In the genomic region with DNA sequence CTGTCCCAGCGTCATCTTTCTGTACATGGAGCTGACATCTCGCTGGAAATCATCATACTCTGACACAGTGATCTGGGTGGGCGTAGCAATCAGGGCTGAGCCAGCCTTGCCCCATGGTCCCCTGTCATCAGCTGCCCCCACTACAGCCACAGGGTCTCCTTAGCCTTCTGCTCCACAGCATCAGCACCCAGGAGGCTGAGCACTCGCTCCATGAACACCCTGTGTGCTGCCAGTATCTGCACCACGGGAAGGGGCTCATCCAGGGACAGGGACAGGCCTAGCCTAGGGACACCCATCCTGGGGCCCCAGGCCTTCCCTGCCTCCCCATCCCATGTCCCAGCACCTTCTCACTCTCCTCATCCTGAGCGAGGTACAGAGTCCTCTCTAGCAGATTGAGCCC, we compare ENCODE assay signal across 16 cellular contexts. TPM values are rescaled to one million over a fixed set of nuclear protein-coding genes. Genes with fewer than 3 reads are reported as not detected.
DNase-seq lines count a peak whose midpoint lies in the region; ATAC-seq and TF ChIP-seq lines count a peak whose summit lies in the region.
"Had no signal": no experiment of that assay in that cellular context is flagged by ENCODE, and none has a peak within 500 bp of the region (broad histone marks: within the 10 kb centered on the region; RNA-seq: fewer than 3 reads in every experiment).

No MANE protein-coding gene starts in this region.

- H2AFZ ChIP-seq in hepatocyte (no peak overlapping the region), neural cell (ENCODE audit: low read depth, low read length) (no peak overlapping the region)

- H3K4me3 ChIP-seq in Caco-2 (ENCODE audit: low read depth, low read length): no peak overlapping the region
- H3K4me3 ChIP-seq in HUES6 (ENCODE audit: low read depth, low read length): peak overlapping the region; percentile 82
- H3K4me3 ChIP-seq in hepatocyte: no peak overlapping the region
- H3K4me3 ChIP-seq in neural cell (ENCODE audit: low read length): peak overlapping the region; percentile 69

- H3F3A ChIP-seq in neural cell (ENCODE audit: insufficient read depth, low read length, poor library complexity, severe bottlenecking): no peaks in the 10 kb centered on the region

- WGBS in hepatocyte (ENCODE audit: low lambda C conversion rate, missing lambda C conversion rate): 84% methylated on average over 5 of the region's 6 CpGs

- CTCF ChIA-PET in Caco-2 (lab: Charles Lee): no interaction called here

- H3K4me1 ChIP-seq in Caco-2: no peaks in the 10 kb centered on the region
- H3K4me1 ChIP-seq in HUES6 (ENCODE audit: control insufficient read depth, insufficient read depth, low read length): peaks cover 27% of the 10 kb centered on the region
- H3K4me1 ChIP-seq in hepatocyte (ENCODE audit: insufficient read depth): peaks cover 22% of the 10 kb centered on the region

- ATAC-seq in HG03439 (IDR thresholded peaks at IDR 0.05; ENCODE audit: unreplicated experiment): no peak
- no peak for ATAC-seq in left ventricle myocardium superior

- H3K9me3 Mint-ChIP-seq in Caco-2 (ENCODE audit: unreplicated experiment): peaks cover 9% of the 10 kb centered on the region

- TF ChIP-seq CTCF in Caco-2 (IDR thresholded peaks at IDR 0.05; ENCODE audit: insufficient read depth in 1 of 2, low read depth in 1 of 2, low read length in 1 of 2, severe bottlenecking in 1 of 2, unreplicated experiment in 1 of 2): no peak
- TF ChIP-seq CTCF in hepatocyte (IDR thresholded peaks at IDR 0.05; ENCODE audit: poor library complexity): no peak
- TF ChIP-seq CTCF in neural cell (IDR thresholded peaks at IDR 0.05; ENCODE audit: poor library complexity, severe bottlenecking): no peak

- H3K79me2 ChIP-seq in hepatocyte: no peaks in the 10 kb centered on the region
- no peaks in the 10 kb centered on the region for H3K79me2 ChIP-seq in neural cell (replicated peaks; ENCODE audit: insufficient read depth, low read length)

- no peak overlapping the region for H3K27ac Mint-ChIP-seq in Caco-2 (ENCODE audit: unreplicated experiment)
- H3K27ac Mint-ChIP-seq: IgD-negative memory B cell had no signal

- no peaks in the 10 kb centered on the region for H3K27me3 Mint-ChIP-seq in Caco-2 (ENCODE audit: insufficient read depth, unreplicated experiment)

- TF ChIP-seq EP300 in neural cell (conservative IDR thresholded peaks at IDR 0.05; ENCODE audit: poor library complexity, severe bottlenecking): no peak

- POLR2A ChIA-PET in Caco-2 (lab: Charles Lee): no interaction called here

- peaks cover 4% of the 10 kb centered on the region for H3K36me3 Mint-ChIP-seq in Caco-2 (ENCODE audit: insufficient read depth, unreplicated experiment)

- intact Hi-C loops in Caco-2 (cut with micrococcal nuclease; ENCODE audit: unreplicated experiment): no loop called here
- intact Hi-C loops in left ventricle myocardium superior (cut with micrococcal nuclease): no loop called here

- no peaks in the 10 kb centered on the region for H3K4me1 Mint-ChIP-seq in Caco-2 (ENCODE audit: low read depth, unreplicated experiment)

- H3K9ac ChIP-seq in HUES6 (ENCODE audit: low read length) (peak overlapping the region; percentile 95), neural cell (ENCODE audit: low read length) (peak overlapping the region; percentile 34)
- H3K9ac ChIP-seq: GM23248 had no signal

- no TSS peak for BruUV-seq in Caco-2 (replicated peaks; lab: Mats Ljungman, UMichigan)

- no peak overlapping the region for H3K27ac ChIP-seq in HUES6 (ENCODE audit: low read depth, low read length)
- H3K27ac ChIP-seq in hepatocyte: no peak overlapping the region
- H3K27ac ChIP-seq in neural cell (ENCODE audit: low read length): no peak overlapping the region
- H3K27ac ChIP-seq: esophagus squamous epithelium, GM23248, SK-N-MC had no signal

- H3K4me2 ChIP-seq in hepatocyte (peak overlapping the region; percentile 98), neural cell (ENCODE audit: low read length) (peak overlapping the region; percentile 51)

- DNase-seq in Caco-2 (no peak), hepatocyte (ENCODE audit: low spot score) (no peak), globus pallidus (ENCODE audit: low spot score) (no peak), COLO829 (ENCODE audit: low spot score) (no peak), left ventricle myocardium superior (no peak)
- DNase-seq: activated CD4-positive, alpha-beta T cell treated with anti-CD3 and anti-CD28 coated beads, Interleukin-2, amount 50 U/mL, for 4 hours; caudate nucleus; esophagus squamous epithelium; head of caudate nucleus had no signal

- H3K27me3 ChIP-seq in Caco-2 (replicated peaks; ENCODE audit: control insufficient read depth, insufficient read depth, low read length) (no peaks in the 10 kb centered on the region), HUES6 (ENCODE audit: control insufficient read depth, insufficient read depth, low read length) (peaks cover 68% of the 10 kb centered on the region), hepatocyte (peaks cover 69% of the 10 kb centered on the region), neural cell (ENCODE audit: insufficient read depth, low read depth, low read length) (peaks cover 65% of the 10 kb centered on the region)

- peak overlapping the region; percentile 69 for H3K4me3 Mint-ChIP-seq in Caco-2 (ENCODE audit: unreplicated experiment)

- no peaks in the 10 kb centered on the region for H3K9me2 ChIP-seq in hepatocyte (replicated peaks; ENCODE audit: insufficient read depth)
- H3K9me2 ChIP-seq in neural cell (ENCODE audit: insufficient read depth, low read length): no peaks in the 10 kb centered on the region

- H3K9me3 ChIP-seq in Caco-2 (no peaks in the 10 kb centered on the region), HUES6 (ENCODE audit: control insufficient read depth, insufficient read depth, low read depth, low read length) (no peaks in the 10 kb centered on the region), hepatocyte (ENCODE audit: low read depth) (no peaks in the 10 kb centered on the region), neural cell (ENCODE audit: low read length) (peaks cover 17% of the 10 kb centered on the region)
- H3K9me3 ChIP-seq: esophagus squamous epithelium had no signal

- H4K20me1 ChIP-seq in hepatocyte (ENCODE audit: insufficient read depth, poor library complexity, severe bottlenecking): no peaks in the 10 kb centered on the region
- no peaks in the 10 kb centered on the region for H4K20me1 ChIP-seq in neural cell (ENCODE audit: insufficient read depth)

- no peaks in the 10 kb centered on the region for H3K36me3 ChIP-seq in Caco-2 (ENCODE audit: control insufficient read depth, insufficient read depth, low read length)
- H3K36me3 ChIP-seq in HUES6 (ENCODE audit: control insufficient read depth, insufficient read depth, low read length): peaks cover 47% of the 10 kb centered on the region
- H3K36me3 ChIP-seq in hepatocyte (replicated peaks; ENCODE audit: insufficient read depth, low read depth): no peaks in the 10 kb centered on the region
- H3K36me3 ChIP-seq in neural cell (ENCODE audit: insufficient read depth, low read length): no peaks in the 10 kb centered on the region
- H3K36me3 ChIP-seq: esophagus squamous epithelium had no signal

- TF ChIP-seq RAD21 in neural cell (conservative IDR thresholded peaks at IDR 0.05): no peak

TF ChIP-seq in neural cell, 6 proteins besides CTCF, POLR2A, EP300 and RAD21:
- TF ChIP-seq POLR2AphosphoS5 (IDR thresholded peaks at IDR 0.05) (no peak), TAF1 (IDR thresholded peaks at IDR 0.05; ENCODE audit: low read depth) (no peak)
TF ChIP-seq in neural cell: peak in this region for 0.

RNA-seq across cellular contexts. Expression of gene ALPG, which starts 11.4 kb away (rescaled TPM):
- total RNA-seq in Caco-2 (2022) (1.9 and 2.5 TPM in 2 replicates), hepatocyte (0.16 and 1.5 TPM in 2 replicates), left ventricle myocardium superior (not detected)
- polyA plus RNA-seq in hepatocyte (0.08 and 0.86 TPM in 2 replicates), neural cell (not detected in 2 replicates)
- not detected in 2 replicates for polyA minus RNA-seq in neural cell
- total RNA-seq: esophagus squamous epithelium, GM23248, mucosa of gallbladder had no signal
- polyA plus RNA-seq: GM23248, IgD-negative memory B cell had no signal

RNA-seq across cellular contexts. Expression of gene ALPI, which starts 37.9 kb away (rescaled TPM):
- total RNA-seq in Caco-2 (2022): 4.4 and 5.3 TPM in 2 replicates
- total RNA-seq in hepatocyte: 3.9 and 4.1 TPM in 2 replicates
- 2.7 and 3.5 TPM in 2 replicates for polyA plus RNA-seq in hepatocyte
- not detected in 2 replicates for polyA plus RNA-seq in neural cell
- polyA minus RNA-seq in neural cell: not detected in 2 replicates
- not detected for total RNA-seq in left ventricle myocardium superior
- total RNA-seq: esophagus squamous epithelium, GM23248 had no signal
- polyA plus RNA-seq: GM23248, IgD-negative memory B cell had no signal

RNA-seq across cellular contexts. Expression of gene ALPP, which starts 39.5 kb away (rescaled TPM):
- total RNA-seq in Caco-2 (2022) (4.9 and 5.8 TPM in 2 replicates), hepatocyte (6.5 and 8.7 TPM in 2 replicates), left ventricle myocardium superior (not detected)
- polyA plus RNA-seq in hepatocyte (1.2 and 1.3 TPM in 2 replicates), neural cell (not detected in 2 replicates)
- not detected in 2 replicates for polyA minus RNA-seq in neural cell
- total RNA-seq: esophagus squamous epithelium, GM23248, mucosa of gallbladder had no signal
- polyA plus RNA-seq: GM23248, IgD-negative memory B cell had no signal

Comparison
In these comparisons a context has a peak if more than half of its experiments do, and no peak if none do; other contexts are left out.
1. H3K4me3 ChIP-seq: peak in HUES6 (single experiment) and neural cell (single experiment); none in Caco-2 (single experiment) and hepatocyte (single experiment).